In the genomic region with DNA sequence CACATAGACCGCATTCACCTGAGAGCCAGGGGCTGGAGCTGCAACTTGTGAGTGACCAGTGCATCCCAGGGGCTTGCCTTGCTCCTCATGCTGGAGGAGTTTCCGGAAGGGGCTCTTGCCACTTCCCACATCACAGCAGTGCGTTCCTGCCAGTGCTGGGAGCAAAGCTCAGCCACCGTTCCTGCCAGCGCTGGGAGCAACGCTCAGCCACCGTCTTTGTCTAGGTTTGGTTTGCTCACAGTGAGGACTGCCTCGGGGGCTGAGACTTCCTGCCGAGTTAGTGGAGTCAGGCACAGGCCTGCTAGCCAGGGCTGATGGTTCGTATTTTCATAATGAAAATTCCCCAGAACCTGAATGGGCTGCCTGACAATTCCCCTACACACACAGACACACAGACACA, we compare ENCODE assay signal across 11 cellular contexts. TPM values are rescaled to one million over a fixed set of nuclear protein-coding genes. Genes with fewer than 3 reads are reported as not detected.
DNase-seq lines count a peak whose midpoint lies in the region; ATAC-seq and TF ChIP-seq lines count a peak whose summit lies in the region.
"Had no signal": no experiment of that assay in that cellular context is flagged by ENCODE, and none has a peak within 500 bp of the region (broad histone marks: within the 10 kb centered on the region; RNA-seq: fewer than 3 reads in every experiment).

No MANE protein-coding gene starts in this region.

- no peaks in the 10 kb centered on the region for H3K9me3 ChIP-seq in A673 (ENCODE audit: low read depth, low read length, poor library complexity, severe bottlenecking)
- H3K9me3 ChIP-seq in mesenchymal stem cell (ENCODE audit: control insufficient read depth, low read length) = no peaks in the 10 kb centered on the region

- no peak overlapping the region for H2AK5ac ChIP-seq in mesenchymal stem cell (ENCODE audit: low read length, severe bottlenecking)

- no peak for ATAC-seq in HG02610 (IDR thresholded peaks at IDR 0.05; ENCODE audit: unreplicated experiment)

- CTCF ChIA-PET in A673 (lab: Charles Lee) = no interaction called here
- CTCF ChIA-PET in HEK293T (lab: Yijun Ruan, JAX) = interaction anchor here (0.5 to 1.6 kb wide), 9 partner anchors 14 to 487 kb away, joined by 3 to 8 read pairs (median 5); a partner anchor contains a TSS

- H3K14ac ChIP-seq in mesenchymal stem cell (ENCODE audit: low read length in 2 of 2) = no peak overlapping the region

- no peak overlapping the region for H2BK120ac ChIP-seq in mesenchymal stem cell (ENCODE audit: low read depth, low read length)

- intact Hi-C loops in A673 (cut with micrococcal nuclease; ENCODE audit: unreplicated experiment) = loop anchor here (2.0 kb wide), 1 partner anchor 154 kb away; no protein-coding TSS in a partner anchor

- H3K36me3 ChIP-seq in A673 (ENCODE audit: insufficient read depth, low read length, poor library complexity, severe bottlenecking) (no peaks in the 10 kb centered on the region), mesenchymal stem cell (ENCODE audit: control insufficient read depth in 1 of 2, insufficient read depth in 2 of 2, low read depth in 1 of 2, low read length in 2 of 2) (no peaks in the 10 kb centered on the region)

- peak; percentile 47 for DNase-seq in A673 (ENCODE audit: low spot score)
- no peak for DNase-seq in HEK293T (ENCODE audit: extremely low spot score)
- peak; percentile 31 for DNase-seq in choroid plexus epithelial cell (ENCODE audit: low read depth)
- peak; percentile 39 for DNase-seq in mesenchymal stem cell
- no peak for DNase-seq in G401 (ENCODE audit: low spot score)
- no peak for DNase-seq in hippocampal formation (lab: John Stamatoyannopoulos, UW)
- no peak for DNase-seq in NCI-H2196 treated with DMSO at 0.1 percent for 48 hours (lab: John Stamatoyannopoulos, UW; ENCODE audit: unreplicated experiment)

- H2AFZ ChIP-seq in mesenchymal stem cell (ENCODE audit: low read depth, low read length) = peak overlapping the region; percentile 34

- no peak overlapping the region for H3K23ac ChIP-seq in mesenchymal stem cell (ENCODE audit: low read length in 2 of 2)

- peak overlapping the region; percentile 29 to 38 for H2BK12ac ChIP-seq in mesenchymal stem cell (ENCODE audit: low read length in 2 of 2)

- H3K4me3 ChIP-seq in A673 (ENCODE audit: low read depth, low read length, poor library complexity, severe bottlenecking) (no peak overlapping the region), choroid plexus epithelial cell (ENCODE audit: low read depth, low read length) (no peak overlapping the region), mesenchymal stem cell (ENCODE audit: insufficient read depth in 1 of 2, low read depth in 1 of 2, low read length in 2 of 2) (no peak overlapping the region)

- H3K79me1 ChIP-seq in mesenchymal stem cell (replicated peaks; ENCODE audit: low read length, poor library complexity, severe bottlenecking) = no peaks in the 10 kb centered on the region

- no TSS peak for BruUV-seq in A673 (replicated peaks; lab: Mats Ljungman, UMichigan)

- no peak overlapping the region for H3K27ac ChIP-seq in A673 (ENCODE audit: low read depth, low read length, poor library complexity, severe bottlenecking)
- H3K27ac ChIP-seq in mesenchymal stem cell (ENCODE audit: low read length, poor library complexity, severe bottlenecking) = peak overlapping the region; percentile 3

- H3K18ac ChIP-seq in mesenchymal stem cell (ENCODE audit: low read depth in 1 of 2, low read length in 2 of 2) = peak overlapping the region; percentile 1 to 79

- TF ChIP-seq CTCF in A673 (conservative IDR thresholded peaks at IDR 0.05; ENCODE audit: low read depth, low read length) = no peak
- TF ChIP-seq CTCF in choroid plexus epithelial cell (conservative IDR thresholded peaks at IDR 0.05; ENCODE audit: low read depth, low read length) = no peak

- H3K27me3 ChIP-seq in A673 (replicated peaks; ENCODE audit: insufficient read depth, low read depth, low read length, poor library complexity) = no peaks in the 10 kb centered on the region
- peaks cover 3 to 16% of the 10 kb centered on the region in 2 experiments for H3K27me3 ChIP-seq in mesenchymal stem cell (ENCODE audit: control insufficient read depth in 1 of 2, insufficient read depth in 1 of 2, low read length in 2 of 2)

- 40% methylated on average over 10 of the region's 10 CpGs for WGBS in mesenchymal stem cell

- in situ Hi-C loops in G401 (cut with HindIII; ENCODE audit: low sequenced_read_pairs) = no loop called here

- peak overlapping the region; percentile 9 for H4K8ac ChIP-seq in mesenchymal stem cell (ENCODE audit: low read length)

- peak overlapping the region; percentile 74 for H3K9ac ChIP-seq in mesenchymal stem cell (ENCODE audit: low read length)

- H3K4ac ChIP-seq in mesenchymal stem cell (ENCODE audit: low read depth in 1 of 2, low read length in 2 of 2) = peak overlapping the region in 1 of 2 experiments; percentile 40

- H2BK15ac ChIP-seq in mesenchymal stem cell (ENCODE audit: low read depth, poor library complexity, severe bottlenecking) = no peak overlapping the region

- no peak overlapping the region for H3K4me2 ChIP-seq in mesenchymal stem cell (ENCODE audit: low read length, poor library complexity, severe bottlenecking)

- POLR2A ChIA-PET in A673 (lab: Charles Lee; ENCODE audit: low non-redundant PET) = no interaction called here
- POLR2A ChIA-PET in HEK293T (lab: Yijun Ruan, JAX) = interaction anchor here (0.5 to 2.5 kb wide), 9 partner anchors 10 to 153 kb away, joined by 3 to 38 read pairs (median 5); a partner anchor contains a TSS

- H3K4me1 ChIP-seq in A673 (ENCODE audit: insufficient read depth, low read length, poor library complexity, severe bottlenecking) = peaks cover 4% of the 10 kb centered on the region
- peaks cover 14% of the 10 kb centered on the region for H3K4me1 ChIP-seq in mesenchymal stem cell (ENCODE audit: control insufficient read depth, insufficient read depth, low read depth, low read length)

- H4K91ac ChIP-seq in mesenchymal stem cell (ENCODE audit: low read length) = peak overlapping the region; percentile 2

- no peak overlapping the region for H2BK5ac ChIP-seq in mesenchymal stem cell (ENCODE audit: low read depth, low read length, poor library complexity, severe bottlenecking)

TF ChIP-seq in HEK293T, 16 proteins besides CTCF, POLR2A, EP300 and RAD21:
- TF ChIP-seq TARDBP (IDR thresholded peaks at IDR 0.05) (peak; percentile 49; the same call in 1 of the 2 replicates), LEF1 (IDR thresholded peaks at IDR 0.05; ENCODE audit: borderline replicate concordance) (no peak), SP1 (IDR thresholded peaks at IDR 0.05) (no peak), SUZ12 (IDR thresholded peaks at IDR 0.05) (no peak), ELF4 (IDR thresholded peaks at IDR 0.05) (no peak)

RNA-seq across cellular contexts. Expression of a gene that starts 5.4 kb away (rescaled TPM):
- total RNA-seq in A673 (2021) = 0.21 and 0.79 TPM in 2 replicates
- polyA plus RNA-seq in mesenchymal stem cell (2013, experiment 1 of 2) = 0.14 TPM
- 0.22 TPM for polyA plus RNA-seq in mesenchymal stem cell (2013, experiment 2 of 2)
- not detected in 2 replicates for total RNA-seq in G401 (2014; rRNA removed; shearing (Covaris generic))

RNA-seq across cellular contexts. Expression of a gene that starts 9.0 kb away (rescaled TPM):
- 2.7 and 4.8 TPM in 2 replicates for total RNA-seq in A673 (2021)
- 0.17 TPM for polyA plus RNA-seq in mesenchymal stem cell (2013, experiment 1 of 2)
- polyA plus RNA-seq in mesenchymal stem cell (2013, experiment 2 of 2) = 0.23 TPM
- total RNA-seq in G401 (2014; rRNA removed; shearing (Covaris generic)) = not detected in 2 replicates

RNA-seq across cellular contexts. Expression of a gene that starts 23.8 kb away (rescaled TPM):
- not detected in 2 replicates for total RNA-seq in A673 (2021)
- 0.03 TPM for polyA plus RNA-seq in mesenchymal stem cell (2013, experiment 1 of 2)
- not detected for polyA plus RNA-seq in mesenchymal stem cell (2013, experiment 2 of 2)
- not detected in 2 replicates for total RNA-seq in G401 (2014; rRNA removed; shearing (Covaris generic))
- total RNA-seq: Calu3; mesothelial cell of epicardium; T-helper 2 cell treated with Interferon-gamma antibody and Interleukin-4, amounts not matched to agents 100 ng/mL and 5 ng/mL, for 36 hours had no signal

RNA-seq across cellular contexts. Expression of a gene that starts 31.5 kb away (rescaled TPM):
- total RNA-seq in A673 (2021) = 113 and 129 TPM in 2 replicates
- polyA plus RNA-seq in mesenchymal stem cell (2013, experiment 1 of 2) = 37.5 TPM
- 36.9 TPM for polyA plus RNA-seq in mesenchymal stem cell (2013, experiment 2 of 2)
- 111 and 132 TPM in 2 replicates for total RNA-seq in G401 (2014; rRNA removed; shearing (Covaris generic))

RNA-seq across cellular contexts. Expression of a gene that starts 31.8 kb away (rescaled TPM):
- 77.3 and 78.8 TPM in 2 replicates for total RNA-seq in A673 (2021)
- polyA plus RNA-seq in mesenchymal stem cell (2013, experiment 1 of 2) = 84.3 TPM
- 84.9 TPM for polyA plus RNA-seq in mesenchymal stem cell (2013, experiment 2 of 2)
- total RNA-seq in G401 (2014; rRNA removed; shearing (Covaris generic)) = 86.0 and 97.4 TPM in 2 replicates

Comparison
In these comparisons a context has a peak if more than half of its experiments do, and no peak if none do; other contexts are left out.
1. DNase-seq: peak in A673 (single experiment), choroid plexus epithelial cell (single experiment) and mesenchymal stem cell (single experiment); none in HEK293T (single experiment), G401 (single experiment), hippocampal formation (0 of 2) and NCI-H2196 treated with DMSO at 0.1 percent for 48 hours (single experiment).